1 cellular context compared by ENCODE assay signal in genomic region chrX:43676960-43677582, GRCh38.
TF ChIP-seq lines count a peak whose summit lies in the region.

No MANE protein-coding gene starts in this region.

TF ChIP-seq in GM23338, 12 proteins besides CTCF, POLR2A, EP300 and RAD21 (continued from another document):
- no peak for TF ChIP-seq ZNF462 (CRISPR knock-in tag; IDR thresholded peaks at IDR 0.05)
- TF ChIP-seq ZNF331 (CRISPR knock-in tag; IDR thresholded peaks at IDR 0.05; ENCODE audit: low read depth), result no peak
- no peak for TF ChIP-seq NANOG (IDR thresholded peaks at IDR 0.05; ENCODE audit: borderline replicate concordance)
- no peak for TF ChIP-seq CREB1 (CRISPR knock-in tag; IDR thresholded peaks at IDR 0.05; ENCODE audit: low read depth)
